In genomic region chr16:55701442-55702319, GRCh38 we compare ENCODE assay signal across 8 cellular contexts. TPM values are rescaled to one million over a fixed set of nuclear protein-coding genes. Genes with fewer than 3 reads are reported as not detected.
A peak's percentile ranks its signal among the peaks of the same experiment; 100 is the strongest.
DNase-seq lines count a peak whose midpoint lies in the region; ATAC-seq and TF ChIP-seq lines count a peak whose summit lies in the region.

No MANE protein-coding gene starts in this region.

- H4K20me1 ChIP-seq in PC-9 (ENCODE audit: insufficient read depth): no peaks in the 10 kb centered on the region

- H3K9me2 ChIP-seq in PC-9 (ENCODE audit: insufficient read depth): no peaks in the 10 kb centered on the region

- H3K27ac Mint-ChIP-seq in CD4-positive, alpha-beta memory T cell: peak overlapping the region in 1 of 7 donors; percentile 14

- no peak overlapping the region for H3K4me3 Mint-ChIP-seq in CD4-positive, alpha-beta memory T cell

- no peaks in the 10 kb centered on the region for H3K27me3 ChIP-seq in CD4-positive, alpha-beta memory T cell (ENCODE audit: insufficient read depth, low read length)
- no peaks in the 10 kb centered on the region for H3K27me3 ChIP-seq in PC-9 (ENCODE audit: insufficient read depth, low read depth)

- peaks cover 4 to 11% of the 10 kb centered on the region in 2 donors for H3K27me3 Mint-ChIP-seq in CD4-positive, alpha-beta memory T cell

- no peak overlapping the region for H3K4me3 ChIP-seq in CD4-positive, alpha-beta memory T cell (ENCODE audit: low read length in 2 of 2)
- no peak overlapping the region for H3K4me3 ChIP-seq in PC-9

- TF ChIP-seq CTCF in PC-9 (conservative IDR thresholded peaks at IDR 0.05): peak; percentile 86

- no peaks in the 10 kb centered on the region for H3K79me2 ChIP-seq in PC-9 (ENCODE audit: low read depth)

- H3K9me3 Mint-ChIP-seq in CD4-positive, alpha-beta memory T cell: no peaks in the 10 kb centered on the region

- H3K27ac ChIP-seq in CD4-positive, alpha-beta memory T cell (ENCODE audit: low read depth, low read length): no peak overlapping the region
- H3K27ac ChIP-seq in PC-9: no peak overlapping the region

- no peaks in the 10 kb centered on the region for H3F3A ChIP-seq in PC-9 (ENCODE audit: insufficient read depth, low read depth)

- H2AFZ ChIP-seq in PC-9: no peak overlapping the region

- POLR2A ChIA-PET in CD4-positive, alpha-beta memory T cell (lab: Charles Lee; ENCODE audit: partially characterized antibody): no interaction called here
- POLR2A ChIA-PET in PC-9 (lab: Charles Lee; ENCODE audit: unreplicated experiment): interaction anchor here (0.6 kb wide), 1 partner anchor 697 kb away, joined by 3 read pairs; no protein-coding TSS in a partner anchor

- H3K36me3 Mint-ChIP-seq in CD4-positive, alpha-beta memory T cell: no peaks in the 10 kb centered on the region

- H3K4me1 ChIP-seq in CD4-positive, alpha-beta memory T cell (ENCODE audit: insufficient read depth, low read length): no peaks in the 10 kb centered on the region
- peaks cover 10% of the 10 kb centered on the region for H3K4me1 ChIP-seq in PC-9 (replicated peaks; ENCODE audit: insufficient read depth)

- H3K9me3 ChIP-seq in CD4-positive, alpha-beta memory T cell (ENCODE audit: control insufficient read depth in 1 of 2, low read length in 2 of 2): no peaks in the 10 kb centered on the region
- no peaks in the 10 kb centered on the region for H3K9me3 ChIP-seq in PC-9 (ENCODE audit: insufficient read depth, low read depth)

- H3K4me2 ChIP-seq in PC-9: no peak overlapping the region

- CTCF ChIA-PET in CD4-positive, alpha-beta memory T cell (lab: Charles Lee; ENCODE audit: partially characterized antibody): interaction anchor here (0.7 to 4.0 kb wide), 3 partner anchors 9 to 237 kb away, joined by 4 to 43 read pairs (median 5); no protein-coding TSS in a partner anchor
- CTCF ChIA-PET in PC-9 (lab: Charles Lee): interaction anchor here (0.9 to 1.2 kb wide), 2 partner anchors 36 to 237 kb away, joined by 3 read pairs; no protein-coding TSS in a partner anchor

- DNase-seq in CD4-positive, alpha-beta memory T cell: peak in 3 of 5 donors; percentile 12 to 16 (median 13)
- peak; percentile 50 to 53 for DNase-seq in PC-9
- peak; percentile 69 for DNase-seq in astrocyte of the hippocampus (ENCODE audit: low read depth, low spot score)
- DNase-seq in kidney glomerular epithelial cell (lab: John Stamatoyannopoulos, UW): peak; percentile 11
- peak in 2 of 3 experiments; percentile 9 to 39 for DNase-seq in stimulated activated CD4-positive, alpha-beta T cell treated with anti-CD3 and anti-CD28 coated beads, TNF-alpha, amount 100 ng/mL, for 24 hours (ENCODE audit: low read depth in 3 of 3)

- H3K4me1 Mint-ChIP-seq in CD4-positive, alpha-beta memory T cell: peaks cover 0 to 10% (median 2%) of the 10 kb centered on the region in 4 donors

- H3K36me3 ChIP-seq in CD4-positive, alpha-beta memory T cell (ENCODE audit: insufficient read depth, low read length): no peaks in the 10 kb centered on the region
- no peaks in the 10 kb centered on the region for H3K36me3 ChIP-seq in PC-9 (ENCODE audit: low read depth)

- intact Hi-C loops in CD4-positive, alpha-beta memory T cell (cut with micrococcal nuclease): no loop called here
- intact Hi-C loops in PC-9 (cut with micrococcal nuclease; ENCODE audit: unreplicated experiment): loop anchor here (1.0 to 2.0 kb wide), 2 partner anchors 33 to 206 kb away; no protein-coding TSS in a partner anchor

- no TSS peak for BruUV-seq in PC-9 (replicated peaks; lab: Mats Ljungman, UMichigan)

- ATAC-seq in GM19025 (IDR thresholded peaks at IDR 0.05; ENCODE audit: low read depth, unreplicated experiment) (peak; percentile 61), HG03469 (IDR thresholded peaks at IDR 0.05; ENCODE audit: unreplicated experiment) (peak; percentile 55), HG03039 (IDR thresholded peaks at IDR 0.05; ENCODE audit: unreplicated experiment) (no peak)

RNA-seq across cellular contexts. Expression of gene SLC6A2, which starts 45.9 kb away (rescaled TPM):
- total RNA-seq in CD4-positive, alpha-beta memory T cell: not detected
- polyA plus RNA-seq in CD4-positive, alpha-beta memory T cell: not detected
- total RNA-seq in PC-9 (2021): 0.50 and 0.61 TPM in 2 replicates

Comparison
In these comparisons a context has a peak if more than half of its experiments do, and no peak if none do; other contexts are left out.
1. DNase-seq: peak in every context shown above with its lines; median percentile 69 in astrocyte of the hippocampus; 52 in PC-9; 24 in stimulated activated CD4-positive, alpha-beta T cell treated with anti-CD3 and anti-CD28 coated beads, TNF-alpha, amount 100 ng/mL, for 24 hours; 13 in CD4-positive, alpha-beta memory T cell; 11 in kidney glomerular epithelial cell.